7 cellular contexts compared by ENCODE assay signal in the genomic region with DNA sequence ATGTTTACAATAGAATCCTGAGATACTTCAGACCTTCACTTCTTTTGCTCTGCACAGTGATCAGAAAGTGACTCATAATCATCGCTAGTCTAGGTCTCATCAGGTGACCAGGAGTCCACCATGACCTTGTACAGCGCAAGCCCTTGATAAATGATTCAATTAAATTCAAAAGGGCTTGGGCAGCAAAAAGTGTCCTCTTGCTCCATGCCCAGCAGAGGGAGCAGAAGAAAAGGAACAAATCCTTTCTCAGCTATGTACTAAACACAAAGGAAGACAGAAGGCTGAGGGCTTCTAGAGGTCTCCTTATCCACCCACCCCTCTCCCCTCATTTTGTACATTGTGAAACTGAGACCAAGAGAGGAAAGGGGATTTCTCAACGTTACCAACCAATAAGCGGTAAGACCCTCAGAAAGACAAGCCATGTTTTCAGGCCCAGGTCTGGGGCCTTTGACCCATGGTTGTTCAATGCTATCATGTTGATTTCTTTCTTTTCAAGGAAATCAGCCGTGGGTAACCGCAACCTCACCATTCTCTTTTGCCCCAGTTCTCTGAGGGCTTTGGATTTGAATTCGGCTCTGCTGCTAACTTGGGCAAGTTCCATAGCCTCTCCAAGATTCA.
DNase-seq lines count a peak whose midpoint lies in the region; ATAC-seq and TF ChIP-seq lines count a peak whose summit lies in the region.

No MANE protein-coding gene starts in this region.

- H3K9ac ChIP-seq in mammary epithelial cell (ENCODE audit: insufficient read depth, low read length): no peak overlapping the region

- BruUV-seq in mammary epithelial cell (replicated peaks; lab: Mats Ljungman, UMichigan): no TSS peak

- intact Hi-C loops in mammary epithelial cell (cut with micrococcal nuclease): no loop called here

- CTCF ChIA-PET in mammary epithelial cell (lab: Charles Lee; ENCODE audit: low non-redundant PET): no interaction called here

- dilution Hi-C loops in mammary epithelial cell (cut with HindIII; ENCODE audit: low sequenced_read_pairs): no loop called here

- 92% methylated on average over 7 of the region's 7 CpGs for WGBS in mammary epithelial cell (ENCODE audit: low coverage, missing lambda C conversion rate)
- WGBS in lung, 2 donors: 73 to 81% methylated on average over 7 of the region's 7 CpGs

- no peak overlapping the region for H2AFZ ChIP-seq in mammary epithelial cell (ENCODE audit: low read depth, low read length)

- no peak overlapping the region for H3K27ac ChIP-seq in mammary epithelial cell (ENCODE audit: insufficient read depth, low read depth, low read length)
- H3K27ac ChIP-seq in lung (ENCODE audit: low read depth in 1 of 2, low read length in 1 of 2): no peak overlapping the region

- H3K9me3 ChIP-seq in mammary epithelial cell (replicated peaks; ENCODE audit: insufficient read depth, low read length): no peaks in the 10 kb centered on the region
- no peaks in the 10 kb centered on the region for H3K9me3 ChIP-seq in lung (ENCODE audit: control insufficient read depth in 2 of 2, insufficient read depth in 1 of 2, low read length in 1 of 2)

- peak; percentile 42 for TF ChIP-seq CTCF in GM12873 (IDR thresholded peaks at IDR 0.05; ENCODE audit: insufficient read depth, low read depth, low read length, missing control alignments)
- TF ChIP-seq CTCF in mammary epithelial cell (conservative IDR thresholded peaks at IDR 0.05 in 1 of 2, IDR thresholded peaks at IDR 0.05 in 1 of 2; ENCODE audit: extremely low read depth in 1 of 2, insufficient read depth in 1 of 2, low read depth in 1 of 2, low read length in 2 of 2): peak; percentile 24 to 44
- TF ChIP-seq CTCF in lung (IDR thresholded peaks at IDR 0.05; ENCODE audit: control extremely low read depth, extremely low read depth): peak; percentile 11

- H3K27me3 ChIP-seq in mammary epithelial cell (ENCODE audit: insufficient read depth, low read length) (no peaks in the 10 kb centered on the region), lung (ENCODE audit: control insufficient read depth, insufficient read depth) (no peaks in the 10 kb centered on the region)

- in situ Hi-C loops in mammary epithelial cell (cut with MboI; ENCODE audit: low sequenced_read_pairs in 2 of 2): no loop called here

- no peak overlapping the region for H3K4me3 ChIP-seq in mammary epithelial cell (replicated peaks in 1 of 3; ENCODE audit: insufficient read depth in 1 of 3, low read depth in 2 of 3, low read length in 3 of 3)
- no peak overlapping the region for H3K4me3 ChIP-seq in lung

- DNase-seq in NCI-H2107 (lab: John Stamatoyannopoulos, UW): peak; percentile 3
- DNase-seq in mammary epithelial cell: peak; percentile 40
- DNase-seq in lung (ENCODE audit: low spot score): no peak
- no peak for DNase-seq in central memory CD4-positive, alpha-beta T cell

- no peaks in the 10 kb centered on the region for H3K79me2 ChIP-seq in mammary epithelial cell (ENCODE audit: insufficient read depth, low read length)

- ATAC-seq in lung (ENCODE audit: insufficient read depth, low FRiP score) (no peak), GM18519 (IDR thresholded peaks at IDR 0.05; ENCODE audit: low FRiP score, unreplicated experiment) (no peak), GM19328 (IDR thresholded peaks at IDR 0.05; ENCODE audit: unreplicated experiment) (no peak)

- H3K36me3 ChIP-seq in mammary epithelial cell (ENCODE audit: insufficient read depth, low read length) (no peaks in the 10 kb centered on the region), lung (ENCODE audit: control insufficient read depth in 2 of 2, insufficient read depth in 2 of 2, low read length in 2 of 2) (no peaks in the 10 kb centered on the region)

- H4K20me1 ChIP-seq in mammary epithelial cell (ENCODE audit: insufficient read depth, low read length): no peaks in the 10 kb centered on the region

- no peak overlapping the region for H3K4me2 ChIP-seq in mammary epithelial cell (ENCODE audit: insufficient read depth, low read depth, low read length)

- H3K4me1 ChIP-seq in mammary epithelial cell (ENCODE audit: insufficient read depth, low read length) (peaks cover 19% of the 10 kb centered on the region), lung (ENCODE audit: control insufficient read depth in 2 of 2, insufficient read depth in 2 of 2, low read length in 2 of 2) (peaks cover 0 to 3% of the 10 kb centered on the region in 2 donors)

Comparison
In these comparisons a context has a peak if more than half of its experiments do, and no peak if none do; other contexts are left out.
1. DNase-seq: peak in NCI-H2107 (single experiment) and mammary epithelial cell (single experiment); none in lung (single experiment) and central memory CD4-positive, alpha-beta T cell (single experiment).
2. Peak in every context shown above with its lines, with median percentiles within 50 percentile points of each other: CTCF ChIP-seq.